In the genomic region with DNA sequence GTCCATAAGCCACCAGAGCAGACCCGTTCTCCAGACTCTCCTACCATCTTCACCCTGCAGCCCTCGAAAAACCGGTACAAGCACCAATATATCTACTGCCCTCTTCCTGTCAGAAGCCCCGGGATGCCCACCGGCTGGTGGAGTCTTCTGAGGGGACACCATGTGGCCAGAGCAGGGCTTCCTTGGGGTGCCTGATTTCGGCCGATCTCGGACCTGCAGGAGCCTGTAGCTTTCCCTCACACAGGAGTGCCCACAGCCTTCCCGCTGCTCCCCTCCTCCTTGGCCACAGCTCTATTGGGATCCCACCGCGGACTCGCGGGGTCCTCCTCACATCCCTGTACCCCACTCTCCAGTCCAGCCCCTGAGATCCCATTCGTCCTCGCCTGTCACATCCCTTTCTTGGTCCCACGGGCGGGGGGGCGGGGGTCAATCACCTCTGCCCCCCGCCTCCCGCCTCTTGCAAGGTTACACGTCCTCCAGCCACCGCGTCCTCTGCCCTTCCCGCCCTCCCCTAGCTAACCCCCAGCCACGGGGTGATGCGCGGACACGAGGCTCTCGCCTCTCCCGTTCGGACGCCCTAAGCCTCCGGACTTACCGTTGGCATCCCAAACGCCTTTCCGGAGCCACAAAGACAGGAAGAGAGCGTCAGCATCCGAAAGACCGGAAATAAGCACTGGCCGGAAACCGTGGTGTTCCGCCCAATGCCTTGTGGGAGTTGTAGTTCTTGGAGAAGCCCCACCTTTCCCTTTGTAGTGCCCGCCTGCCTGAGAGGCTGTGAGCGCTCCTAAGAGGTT, we compare ENCODE assay signal across 8 cellular contexts. TPM values are rescaled to one million over a fixed set of nuclear protein-coding genes. Genes with fewer than 3 reads are reported as not detected.
DNase-seq lines count a peak whose midpoint lies in the region; ATAC-seq lines count a peak whose summit lies in the region.

A gene (minus strand): TSS at position 659 of the 794 bp plus-strand sequence. CDS start 784 bp downstream, outside the sequence.

- H3K27ac ChIP-seq in KOPT-K1 (ENCODE audit: low read depth, low read length, poor library complexity, severe bottlenecking), result peak within 1 kb of the TSS; percentile 63

- DNase-seq in DMS53 treated with DMSO at 0.1 percent for 48 hours (lab: John Stamatoyannopoulos, UW; ENCODE audit: unreplicated experiment) (peak; percentile 91), RPMI7951 (ENCODE audit: low read depth) (peak; percentile 91), fibroblast of peridontal ligament (ENCODE audit: extremely low read depth) (peak; percentile 90)
- peak; percentile 85 for DNase-seq in activated T-helper 1 cell treated with anti-CD3 and anti-CD28 coated beads, Interleukin-12 subunit alpha, Interleukin-12 subunit beta, Interleukin-2, Interleukin-4 antibody, amounts not matched to agents 30 ng/mL and 10 ng/mL and 1 ng/mL, durations not matched to agents 14 hours and 24 hours and 36 hours (ENCODE audit: low spot score)
- peak; percentile 92 for DNase-seq in natural killer cell treated with Interleukin-12 subunit alpha and Interleukin-12 subunit beta and Interleukin-15 and Interleukin-18, amount 100 ng/mL, for 72 hours (ENCODE audit: low spot score)
- DNase-seq in stimulated activated naive CD8-positive, alpha-beta T cell treated with anti-CD3 and anti-CD28 coated beads, Interleukin-15, Interleukin-2, amounts not matched to agents 100 U/mL and 50 U/mL, for 24 hours, result peak; percentile 83

- H3K36me3 ChIP-seq in KOPT-K1 (ENCODE audit: insufficient read depth, low read length), result peaks cover 43% of the 10 kb centered on the region

- peak within 1 kb of the TSS; percentile 94 for H3K27ac Mint-ChIP-seq in activated T-helper 1 cell treated with anti-CD3 and anti-CD28 coated beads, Interleukin-12 subunit alpha, Interleukin-12 subunit beta, Interleukin-2, Interleukin-4 antibody, amounts not matched to agents 30 ng/mL and 10 ng/mL and 1 ng/mL, durations not matched to agents 14 hours and 24 hours and 36 hours
- peak within 1 kb of the TSS; percentile 76 to 80 for H3K27ac Mint-ChIP-seq in natural killer cell treated with Interleukin-12 subunit alpha and Interleukin-12 subunit beta and Interleukin-15 and Interleukin-18, amount 100 ng/mL, for 72 hours

- H3K4me3 Mint-ChIP-seq in activated T-helper 1 cell treated with anti-CD3 and anti-CD28 coated beads, Interleukin-12 subunit alpha, Interleukin-12 subunit beta, Interleukin-2, Interleukin-4 antibody, amounts not matched to agents 30 ng/mL and 10 ng/mL and 1 ng/mL, durations not matched to agents 14 hours and 24 hours and 36 hours, result peak within 1 kb of the TSS; percentile 98
- H3K4me3 Mint-ChIP-seq in natural killer cell treated with Interleukin-12 subunit alpha and Interleukin-12 subunit beta and Interleukin-15 and Interleukin-18, amount 100 ng/mL, for 72 hours, result peak within 1 kb of the TSS; percentile 93

- intact Hi-C loops in activated T-helper 1 cell treated with anti-CD3 and anti-CD28 coated beads, Interleukin-12 subunit alpha, Interleukin-12 subunit beta, Interleukin-2, Interleukin-4 antibody, amounts not matched to agents 30 ng/mL and 10 ng/mL and 1 ng/mL, durations not matched to agents 14 hours and 24 hours and 36 hours (cut with micrococcal nuclease), result loop anchor here (1.0 kb wide), 7 partner anchors 31 to 263 kb away; a partner anchor contains a TSS

- peak; percentile 99 for ATAC-seq in GM21723 (IDR thresholded peaks at IDR 0.05; ENCODE audit: unreplicated experiment)
- peak; percentile 99 to 100 for ATAC-seq in natural killer cell treated with Interleukin-12 subunit alpha and Interleukin-12 subunit beta and Interleukin-15 and Interleukin-18, amount 100 ng/mL, for 72 hours
- ATAC-seq in stimulated activated naive CD8-positive, alpha-beta T cell treated with anti-CD3 and anti-CD28 coated beads, Interleukin-15, Interleukin-2, amounts not matched to agents 100 U/mL and 50 U/mL, for 24 hours, result peak; percentile 100

- H3K4me1 Mint-ChIP-seq in activated T-helper 1 cell treated with anti-CD3 and anti-CD28 coated beads, Interleukin-12 subunit alpha, Interleukin-12 subunit beta, Interleukin-2, Interleukin-4 antibody, amounts not matched to agents 30 ng/mL and 10 ng/mL and 1 ng/mL, durations not matched to agents 14 hours and 24 hours and 36 hours (ENCODE audit: low read depth), result peaks cover 29% of the 10 kb centered on the region
- H3K4me1 Mint-ChIP-seq in natural killer cell treated with Interleukin-12 subunit alpha and Interleukin-12 subunit beta and Interleukin-15 and Interleukin-18, amount 100 ng/mL, for 72 hours (ENCODE audit: low read depth in 2 of 2), result peaks cover 27 to 29% of the 10 kb centered on the region in 2 donors

- no peaks in the 10 kb centered on the region for H3K9me3 ChIP-seq in KOPT-K1 (ENCODE audit: insufficient read depth, low read length, poor library complexity, severe bottlenecking)

- no peaks in the 10 kb centered on the region for H3K9me3 Mint-ChIP-seq in activated T-helper 1 cell treated with anti-CD3 and anti-CD28 coated beads, Interleukin-12 subunit alpha, Interleukin-12 subunit beta, Interleukin-2, Interleukin-4 antibody, amounts not matched to agents 30 ng/mL and 10 ng/mL and 1 ng/mL, durations not matched to agents 14 hours and 24 hours and 36 hours
- no peaks in the 10 kb centered on the region for H3K9me3 Mint-ChIP-seq in natural killer cell treated with Interleukin-12 subunit alpha and Interleukin-12 subunit beta and Interleukin-15 and Interleukin-18, amount 100 ng/mL, for 72 hours

- H3K27me3 Mint-ChIP-seq in activated T-helper 1 cell treated with anti-CD3 and anti-CD28 coated beads, Interleukin-12 subunit alpha, Interleukin-12 subunit beta, Interleukin-2, Interleukin-4 antibody, amounts not matched to agents 30 ng/mL and 10 ng/mL and 1 ng/mL, durations not matched to agents 14 hours and 24 hours and 36 hours (ENCODE audit: insufficient read depth), result peaks cover 4% of the 10 kb centered on the region
- H3K27me3 Mint-ChIP-seq in natural killer cell treated with Interleukin-12 subunit alpha and Interleukin-12 subunit beta and Interleukin-15 and Interleukin-18, amount 100 ng/mL, for 72 hours, result peaks cover 6 to 7% of the 10 kb centered on the region in 2 donors

- peaks cover 22% of the 10 kb centered on the region for H3K36me3 Mint-ChIP-seq in activated T-helper 1 cell treated with anti-CD3 and anti-CD28 coated beads, Interleukin-12 subunit alpha, Interleukin-12 subunit beta, Interleukin-2, Interleukin-4 antibody, amounts not matched to agents 30 ng/mL and 10 ng/mL and 1 ng/mL, durations not matched to agents 14 hours and 24 hours and 36 hours (ENCODE audit: low read depth)
- peaks cover 23% of the 10 kb centered on the region for H3K36me3 Mint-ChIP-seq in natural killer cell treated with Interleukin-12 subunit alpha and Interleukin-12 subunit beta and Interleukin-15 and Interleukin-18, amount 100 ng/mL, for 72 hours

RNA-seq across cellular contexts. Expression of the gene that starts here (rescaled TPM):
- total RNA-seq in RPMI7951 (2014; rRNA removed; shearing (Covaris generic)), result 657 and 685 TPM in 2 replicates
- total RNA-seq in activated T-helper 1 cell treated with anti-CD3 and anti-CD28 coated beads, Interleukin-12 subunit alpha, Interleukin-12 subunit beta, Interleukin-2, Interleukin-4 antibody, amounts not matched to agents 30 ng/mL and 10 ng/mL and 1 ng/mL, durations not matched to agents 14 hours and 24 hours and 36 hours, result 195 TPM in 2 replicates
- total RNA-seq in natural killer cell treated with Interleukin-12 subunit alpha and Interleukin-12 subunit beta and Interleukin-15 and Interleukin-18, amount 100 ng/mL, for 72 hours, result 100 to 1,000 TPM; 240 to 299 TPM

Comparison
In these comparisons a context has a peak if more than half of its experiments do, and no peak if none do; other contexts are left out.
1. Peak in every context shown above with its lines: DNase-seq, ATAC-seq and H3K27ac ChIP-seq.